8 cellular contexts compared by ENCODE assay signal in the genomic region with DNA sequence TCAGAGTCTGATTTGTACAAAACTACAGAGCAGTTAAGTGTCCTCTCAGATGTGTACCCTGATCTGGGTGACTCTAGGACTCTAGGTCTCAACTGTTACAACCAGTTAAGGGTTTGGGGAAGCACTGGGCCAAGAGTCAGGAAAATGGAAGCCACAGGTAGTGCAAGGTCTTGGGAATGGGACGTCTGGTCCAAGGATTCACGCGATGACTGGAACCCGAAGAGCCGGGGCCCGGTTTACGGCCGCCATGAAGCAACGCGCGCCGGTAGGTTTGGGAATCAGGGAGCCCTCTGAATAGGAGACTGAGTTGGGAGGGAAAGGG. TPM values are rescaled to one million over a fixed set of nuclear protein-coding genes. Genes with fewer than 3 reads are reported as not detected.
DNase-seq lines count a peak whose midpoint lies in the region; ATAC-seq, FAIRE-seq and TF ChIP-seq lines count a peak whose summit lies in the region.

No MANE protein-coding gene starts in this region.

- peaks cover 9% of the 10 kb centered on the region for H3K4me1 Mint-ChIP-seq in progenitor cell of endocrine pancreas (ENCODE audit: low read depth)

- peak overlapping the region; percentile 56 for H3K4me3 ChIP-seq in fibroblast of mammary gland (ENCODE audit: control insufficient read depth, low read depth, low read length)

- TF ChIP-seq CTCF in fibroblast of mammary gland (conservative IDR thresholded peaks at IDR 0.05; ENCODE audit: control insufficient read depth, insufficient read depth, low read depth, low read length) (no peak), progenitor cell of endocrine pancreas (IDR thresholded peaks at IDR 0.05; ENCODE audit: unreplicated experiment) (no peak), D721Med (IDR thresholded peaks at IDR 0.05; ENCODE audit: insufficient read depth, missing control alignments) (no peak)

- H3K4me3 Mint-ChIP-seq in progenitor cell of endocrine pancreas (ENCODE audit: low read depth): peak overlapping the region; percentile 78

- H3K27me3 Mint-ChIP-seq in progenitor cell of endocrine pancreas: no peaks in the 10 kb centered on the region

- ATAC-seq in GM18502 (IDR thresholded peaks at IDR 0.05; ENCODE audit: poor library complexity, unreplicated experiment) (peak; percentile 18), HG02763 (IDR thresholded peaks at IDR 0.05; ENCODE audit: unreplicated experiment) (peak; percentile 4)

- no peak for FAIRE-seq in D721Med (lab: Jason Lieb, UNC)

- DNase-seq in SK-N-DZ (ENCODE audit: low spot score) (peak; percentile 43), fibroblast of mammary gland (ENCODE audit: low read depth) (peak; percentile 35), progenitor cell of endocrine pancreas (ENCODE audit: low spot score, unreplicated experiment) (no peak), D721Med (ENCODE audit: insufficient read length, low spot score) (no peak), NCI-H510A (lab: John Stamatoyannopoulos, UW) (no peak)
- DNase-seq in stimulated activated naive CD4-positive, alpha-beta T cell treated with Interleukin-2 at 50 U/mL for 16 hours (lab: John Stamatoyannopoulos, UW): no peak

- peak overlapping the region; percentile 79 for H3K27ac Mint-ChIP-seq in progenitor cell of endocrine pancreas

- H3K36me3 Mint-ChIP-seq in progenitor cell of endocrine pancreas (ENCODE audit: insufficient read depth): no peaks in the 10 kb centered on the region

- H3K9me3 Mint-ChIP-seq in progenitor cell of endocrine pancreas (ENCODE audit: low read depth): peaks cover 6% of the 10 kb centered on the region

RNA-seq across cellular contexts. Expression of a gene that starts 0.3 kb away (rescaled TPM):
- polyA plus RNA-seq in SK-N-DZ (2014; cell fraction: cytosol; rRNA removed): 16.0 and 18.9 TPM in 2 replicates
- polyA plus RNA-seq in SK-N-DZ (2014; cell fraction: nucleus; rRNA removed): 16.5 and 29.4 TPM in 2 replicates
- 14.7 and 16.7 TPM in 2 replicates for total RNA-seq in progenitor cell of endocrine pancreas

Comparison
In these comparisons a context has a peak if more than half of its experiments do, and no peak if none do; other contexts are left out.
1. DNase-seq: peak in SK-N-DZ (single experiment) and fibroblast of mammary gland (single experiment); none in progenitor cell of endocrine pancreas (single experiment), D721Med (single experiment), NCI-H510A (single experiment) and stimulated activated naive CD4-positive, alpha-beta T cell treated with Interleukin-2 at 50 U/mL for 16 hours (single experiment).